29 cellular contexts compared by ENCODE assay signal in the genomic region with DNA sequence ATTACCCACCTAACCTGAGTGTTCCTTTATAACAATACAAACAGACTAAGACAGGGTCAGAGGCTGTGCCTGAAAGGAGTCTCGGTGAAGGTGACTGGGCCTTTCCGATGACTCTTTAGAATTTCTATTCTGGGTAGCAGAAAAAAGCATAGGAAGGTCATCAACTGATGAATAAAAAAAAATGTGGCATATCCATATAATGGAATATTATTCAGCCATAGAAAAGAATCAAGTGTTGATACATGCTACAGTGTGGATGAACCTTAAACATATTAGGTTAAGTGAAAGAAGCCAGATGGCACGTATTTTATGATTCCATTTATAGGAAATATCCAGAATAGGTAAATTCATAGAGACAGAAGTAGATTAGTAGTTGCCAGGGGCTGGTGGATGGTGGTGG.
"Had no signal": no experiment of that assay in that cellular context is flagged by ENCODE, and none has a peak within 500 bp of the region (broad histone marks: within the 10 kb centered on the region; RNA-seq: fewer than 3 reads in every experiment).

No MANE protein-coding gene starts in this region.

- ATAC-seq: stimulated activated effector memory CD8-positive, alpha-beta T cell treated with anti-CD3 and anti-CD28 coated beads, Interleukin-12 subunit alpha, Interleukin-12 subunit beta, amount 100 ng/mL, for 72 hours; stimulated activated memory B cell treated with anti-CD40 and anti-IgM and Interleukin-4, amounts not matched to agents 10 μg/mL and 1 μg/mL and 100 μg/mL, for 72 hours; stimulated activated naive B cell treated with anti-CD40 and anti-IgM and Interleukin-4, amounts not matched to agents 10 μg/mL and 1 μg/mL and 100 μg/mL, for 72 hours; stimulated activated naive CD8-positive, alpha-beta T cell treated with anti-CD3 and anti-CD28 coated beads, Interleukin-15, amount 100 ng/mL, for 72 hours; stimulated activated naive CD8-positive, alpha-beta T cell treated with anti-CD3 and anti-CD28 coated beads, Interleukin-15, Interleukin-2, amounts not matched to agents 100 U/mL and 50 U/mL, for 24 hours; upper lobe of right lung had no signal

- H3K9me3 ChIP-seq: stomach, suprapubic skin, testis, thoracic aorta, thyroid gland, tibial artery, tibial nerve, transverse colon, upper lobe of left lung, upper lobe of right lung, uterus, vagina had no signal

- H3K27ac ChIP-seq: stomach, suprapubic skin, testis, thoracic aorta, thyroid gland, tibial artery, tibial nerve, transverse colon, upper lobe of left lung, upper lobe of right lung, uterus, vagina had no signal

- FAIRE-seq: urothelium cell line had no signal

- H3K4me1 Mint-ChIP-seq: stimulated activated effector memory CD8-positive, alpha-beta T cell treated with anti-CD3 and anti-CD28 coated beads, Interleukin-12 subunit alpha, Interleukin-12 subunit beta, amount 100 ng/mL, for 72 hours; stimulated activated memory B cell treated with anti-CD40 and anti-IgM and Interleukin-4, amounts not matched to agents 10 μg/mL and 1 μg/mL and 100 μg/mL, for 72 hours; stimulated activated naive B cell treated with anti-CD40 and anti-IgM and Interleukin-4, amounts not matched to agents 10 μg/mL and 1 μg/mL and 100 μg/mL, for 72 hours had no signal

- H3K36me3 Mint-ChIP-seq: stimulated activated effector memory CD8-positive, alpha-beta T cell treated with anti-CD3 and anti-CD28 coated beads, Interleukin-12 subunit alpha, Interleukin-12 subunit beta, amount 100 ng/mL, for 72 hours; stimulated activated memory B cell treated with anti-CD40 and anti-IgM and Interleukin-4, amounts not matched to agents 10 μg/mL and 1 μg/mL and 100 μg/mL, for 72 hours; stimulated activated naive B cell treated with anti-CD40 and anti-IgM and Interleukin-4, amounts not matched to agents 10 μg/mL and 1 μg/mL and 100 μg/mL, for 72 hours had no signal

- H3K4me3 Mint-ChIP-seq: stimulated activated effector memory CD8-positive, alpha-beta T cell treated with anti-CD3 and anti-CD28 coated beads, Interleukin-12 subunit alpha, Interleukin-12 subunit beta, amount 100 ng/mL, for 72 hours; stimulated activated memory B cell treated with anti-CD40 and anti-IgM and Interleukin-4, amounts not matched to agents 10 μg/mL and 1 μg/mL and 100 μg/mL, for 72 hours; stimulated activated naive B cell treated with anti-CD40 and anti-IgM and Interleukin-4, amounts not matched to agents 10 μg/mL and 1 μg/mL and 100 μg/mL, for 72 hours; stimulated activated naive CD8-positive, alpha-beta T cell treated with anti-CD3 and anti-CD28 coated beads, Interleukin-15, amount 100 ng/mL, for 72 hours; stimulated activated naive CD8-positive, alpha-beta T cell treated with anti-CD3 and anti-CD28 coated beads, Interleukin-15, Interleukin-2, amounts not matched to agents 100 ng/mL and 50 ng/mL, for 24 hours; type B pancreatic cell had no signal

- DNase-seq: stimulated activated CD4-positive, alpha-beta T cell treated with anti-CD3 and anti-CD28 coated beads, Interleukin-2, amount 100 ng/mL, for 48 hours; stimulated activated CD4-positive, alpha-beta T cell treated with anti-CD3 and anti-CD28 coated beads, Interleukin-4, amount 100 ng/mL, for 1 hour; stimulated activated CD4-positive, alpha-beta T cell treated with anti-CD3 and anti-CD28 coated beads, Interleukin-4, amount 100 ng/mL, for 24 hours; stimulated activated CD4-positive, alpha-beta T cell treated with anti-CD3 and anti-CD28 coated beads, Interleukin-4, amount 100 ng/mL, for 4 hours; stimulated activated CD8-positive, alpha-beta memory T cell treated with anti-CD3 and anti-CD28 coated beads, Interleukin-4, amount 100 ng/mL, for 48 hours; stimulated activated naive B cell treated with anti-CD40 and anti-IgM and Interleukin-4, amounts not matched to agents 10 μg/mL and 1 μg/mL and 100 μg/mL, for 72 hours; stimulated activated naive CD4-positive, alpha-beta T cell; stimulated activated naive CD4-positive, alpha-beta T cell treated with Interleukin-2 at 50 U/mL for 16 hours; stimulated activated naive CD8-positive, alpha-beta T cell treated with anti-CD3 and anti-CD28 coated beads, Interleukin-15, amount 100 ng/mL, for 72 hours; stimulated activated naive CD8-positive, alpha-beta T cell treated with anti-CD3 and anti-CD28 coated beads, Interleukin-15, Interleukin-2, amounts not matched to agents 100 U/mL and 50 U/mL, for 24 hours; stomach; substantia nigra; testis; thyroid gland; tibial artery; transverse colon; trophoblast cell; upper lobe of left lung; upper lobe of right lung; uterus had no signal

- H3K4me3 ChIP-seq: stomach, suprapubic skin, testis, thoracic aorta, thyroid gland, tibial artery, tibial nerve, transverse colon, upper lobe of left lung, upper lobe of right lung, uterus, vagina had no signal

- H3K27me3 ChIP-seq: stomach, suprapubic skin, testis, thyroid gland, tibial artery, tibial nerve, transverse colon, upper lobe of left lung, upper lobe of right lung, uterus, vagina had no signal

- H3K27ac Mint-ChIP-seq: stimulated activated effector memory CD8-positive, alpha-beta T cell treated with anti-CD3 and anti-CD28 coated beads, Interleukin-12 subunit alpha, Interleukin-12 subunit beta, amount 100 ng/mL, for 72 hours; stimulated activated memory B cell treated with anti-CD40 and anti-IgM and Interleukin-4, amounts not matched to agents 10 μg/mL and 1 μg/mL and 100 μg/mL, for 72 hours; stimulated activated naive B cell treated with anti-CD40 and anti-IgM and Interleukin-4, amounts not matched to agents 10 μg/mL and 1 μg/mL and 100 μg/mL, for 72 hours; stimulated activated naive CD8-positive, alpha-beta T cell treated with anti-CD3 and anti-CD28 coated beads, Interleukin-15, amount 100 ng/mL, for 72 hours; stimulated activated naive CD8-positive, alpha-beta T cell treated with anti-CD3 and anti-CD28 coated beads, Interleukin-15, Interleukin-2, amounts not matched to agents 100 ng/mL and 50 ng/mL, for 24 hours; type B pancreatic cell had no signal

- H3K36me3 ChIP-seq: stomach, suprapubic skin, thoracic aorta, thyroid gland, tibial artery, tibial nerve, transverse colon, upper lobe of left lung, upper lobe of right lung, uterus, vagina had no signal

- H3K4me1 ChIP-seq: testis, uterus had no signal
